In the genomic region with DNA sequence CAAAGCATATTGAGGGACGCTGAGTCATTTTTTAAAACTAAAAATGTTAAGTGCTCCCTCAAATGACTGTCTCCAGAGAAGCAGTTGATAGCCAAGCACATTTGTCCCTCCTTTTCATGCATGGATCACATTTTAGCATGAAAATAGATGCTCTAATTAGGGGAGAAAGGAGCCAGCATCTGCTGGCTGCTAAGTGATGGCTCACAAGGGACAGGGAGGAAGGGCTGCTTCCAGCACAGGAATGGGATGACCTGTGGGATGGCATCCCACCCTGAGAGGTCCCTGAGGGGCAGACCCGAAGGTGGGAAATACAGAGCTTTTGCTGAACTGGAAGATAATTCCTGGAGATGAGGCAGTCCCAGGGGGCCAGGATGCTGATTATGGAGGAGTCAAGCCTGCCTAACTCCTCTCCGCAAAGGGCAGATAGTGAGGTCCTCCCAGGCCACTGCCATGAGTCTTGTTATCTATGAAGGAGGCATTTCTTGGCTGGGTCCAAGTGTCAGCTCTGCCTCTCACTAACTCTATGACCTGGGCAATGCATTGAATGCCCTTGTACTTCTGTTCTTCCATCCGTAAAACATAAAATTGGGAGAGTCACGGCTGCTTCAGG, we compare ENCODE assay signal across 12 cellular contexts.
"Had no signal": no experiment of that assay in that cellular context is flagged by ENCODE, and none has a peak within 500 bp of the region (broad histone marks: within the 10 kb centered on the region; RNA-seq: fewer than 3 reads in every experiment).

No MANE protein-coding gene starts in this region.

- ATAC-seq: left ventricle myocardium superior; stimulated activated naive CD8-positive, alpha-beta T cell treated with anti-CD3 and anti-CD28 coated beads, Interleukin-15, amount 100 ng/mL, for 72 hours had no signal

- H3K9me3 Mint-ChIP-seq: stimulated activated naive CD8-positive, alpha-beta T cell treated with anti-CD3 and anti-CD28 coated beads, Interleukin-15, amount 100 ng/mL, for 72 hours; T-helper 1 cell treated with Interleukin-12 subunit alpha and Interleukin-12 subunit beta and Interleukin-4 antibody, amounts not matched to agents 30 μg/mL and 1 μg/mL, for 36 hours had no signal

- H3K4me1 Mint-ChIP-seq: stimulated activated naive CD8-positive, alpha-beta T cell treated with anti-CD3 and anti-CD28 coated beads, Interleukin-15, amount 100 ng/mL, for 72 hours had no signal

- H3K27me3 ChIP-seq: breast epithelium, esophagus squamous epithelium had no signal

- H3K27me3 Mint-ChIP-seq: stimulated activated naive CD8-positive, alpha-beta T cell treated with anti-CD3 and anti-CD28 coated beads, Interleukin-15, amount 100 ng/mL, for 72 hours had no signal

- H3K36me3 Mint-ChIP-seq: activated naive CD8-positive, alpha-beta T cell treated with anti-CD3 and anti-CD28 coated beads, Interleukin-2, amount 10 ng/mL, durations not matched to agents 7 days and 5 days had no signal

- DNase-seq: activated gamma-delta T cell treated with Interleukin-2 at 50 U/mL for 16 hours; activated naive CD8-positive, alpha-beta T cell treated with anti-CD3 and anti-CD28 coated beads, Interleukin-2, amount 10 ng/mL, durations not matched to agents 7 days and 5 days; activated T-cell treated with anti-CD3 and anti-CD28 coated beads, Interleukin-2, amount 50 U/mL, for 48 hours; aorta; esophagus squamous epithelium; left ventricle myocardium superior; mesenchymal stem cell; stimulated activated CD4-positive, alpha-beta T cell treated with anti-CD3 and anti-CD28 coated beads, Interleukin-4, amount 100 ng/mL, for 1 hour; stimulated activated naive CD8-positive, alpha-beta T cell treated with anti-CD3 and anti-CD28 coated beads, Interleukin-15, amount 100 ng/mL, for 72 hours had no signal

- H3K27ac Mint-ChIP-seq: activated naive CD8-positive, alpha-beta T cell treated with anti-CD3 and anti-CD28 coated beads, Interleukin-2, amount 10 ng/mL, durations not matched to agents 7 days and 5 days; stimulated activated naive CD8-positive, alpha-beta T cell treated with anti-CD3 and anti-CD28 coated beads, Interleukin-15, amount 100 ng/mL, for 72 hours; T-helper 1 cell treated with Interleukin-12 subunit alpha and Interleukin-12 subunit beta and Interleukin-4 antibody, amounts not matched to agents 30 μg/mL and 1 μg/mL, for 36 hours had no signal

- H3K4me3 Mint-ChIP-seq: activated naive CD8-positive, alpha-beta T cell treated with anti-CD3 and anti-CD28 coated beads, Interleukin-2, amount 10 ng/mL, durations not matched to agents 7 days and 5 days; stimulated activated naive CD8-positive, alpha-beta T cell treated with anti-CD3 and anti-CD28 coated beads, Interleukin-15, amount 100 ng/mL, for 72 hours; T-helper 1 cell treated with Interleukin-12 subunit alpha and Interleukin-12 subunit beta and Interleukin-4 antibody, amounts not matched to agents 30 μg/mL and 1 μg/mL, for 36 hours had no signal

- H3K4me3 ChIP-seq: breast epithelium, esophagus squamous epithelium, thoracic aorta had no signal

- H3K36me3 ChIP-seq: breast epithelium, esophagus squamous epithelium, thoracic aorta had no signal

- H3K9me3 ChIP-seq: breast epithelium, esophagus squamous epithelium, thoracic aorta had no signal

- H3K4me1 ChIP-seq: breast epithelium, esophagus squamous epithelium had no signal
